In the genomic region with DNA sequence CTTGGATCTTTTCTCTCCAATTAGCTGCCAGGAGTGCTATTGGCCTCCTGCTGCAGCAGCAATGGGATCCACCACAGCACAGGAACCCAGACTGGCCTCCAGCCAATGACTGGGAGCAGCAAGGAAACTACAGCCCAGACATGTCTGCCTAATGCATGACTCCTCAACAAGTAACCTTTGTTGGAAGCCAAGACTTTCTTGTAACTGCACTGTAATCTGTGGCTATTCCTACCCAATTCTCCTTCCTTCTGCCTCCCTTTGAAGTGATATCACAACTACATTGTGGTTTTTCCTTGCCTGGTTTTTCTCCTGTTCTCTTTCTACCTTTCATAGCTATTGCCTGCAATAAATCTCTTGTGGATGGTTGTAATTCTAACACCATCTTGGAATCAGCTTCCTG, we compare ENCODE assay signal across 20 cellular contexts. TPM values are rescaled to one million over a fixed set of nuclear protein-coding genes. Genes with fewer than 3 reads are reported as not detected.
DNase-seq lines count a peak whose midpoint lies in the region; ATAC-seq and TF ChIP-seq lines count a peak whose summit lies in the region.
"Had no signal": no experiment of that assay in that cellular context is flagged by ENCODE, and none has a peak within 500 bp of the region (broad histone marks: within the 10 kb centered on the region; RNA-seq: fewer than 3 reads in every experiment).

No MANE protein-coding gene starts in this region.

- TF ChIP-seq RAD21 in SK-N-SH (IDR thresholded peaks at IDR 0.05; ENCODE audit: low read length): no peak

- peak in 1 of 4 donors; percentile 45 for ATAC-seq in heart left ventricle
- no peak for ATAC-seq in Right ventricle myocardium superior (ENCODE audit: poor library complexity)
- ATAC-seq in HG03460 (IDR thresholded peaks at IDR 0.05; ENCODE audit: unreplicated experiment): no peak
- no peak for ATAC-seq in activated CD8-positive, alpha-beta T cell treated with anti-CD3 and anti-CD28 coated beads, Interleukin-2, amount 10 ng/mL, durations not matched to agents 7 days and 5 days
- ATAC-seq: mucosa of descending colon, T-cell had no signal

- H2AFZ ChIP-seq in SK-N-SH (ENCODE audit: low read depth): no peak overlapping the region; the same call in 1 of the 2 replicates

- H3K27ac Mint-ChIP-seq in activated CD8-positive, alpha-beta T cell treated with anti-CD3 and anti-CD28 coated beads, Interleukin-2, amount 10 ng/mL, durations not matched to agents 7 days and 5 days: no peak overlapping the region
- H3K27ac Mint-ChIP-seq: activated naive CD8-positive, alpha-beta T cell; T-cell had no signal

- POLR2A ChIA-PET in SK-N-SH (lab: Yijun Ruan, JAX): no interaction called here
- POLR2A ChIA-PET in activated CD8-positive, alpha-beta T cell treated with anti-CD3 and anti-CD28 coated beads, Interleukin-2, amount 10 ng/mL, durations not matched to agents 7 days and 5 days (lab: Charles Lee): no interaction called here

- H3K4me2 ChIP-seq in SK-N-SH: no peak overlapping the region

- peaks cover 5% of the 10 kb centered on the region for H3K27me3 Mint-ChIP-seq in activated CD8-positive, alpha-beta T cell treated with anti-CD3 and anti-CD28 coated beads, Interleukin-2, amount 10 ng/mL, durations not matched to agents 7 days and 5 days (ENCODE audit: low read depth)

- H3F3A ChIP-seq in SK-N-SH (replicated peaks; ENCODE audit: insufficient read depth): peaks cover 32% of the 10 kb centered on the region

- CTCF ChIA-PET in SK-N-SH (lab: Yijun Ruan, JAX): no interaction called here
- CTCF ChIA-PET in activated CD8-positive, alpha-beta T cell treated with anti-CD3 and anti-CD28 coated beads, Interleukin-2, amount 10 ng/mL, durations not matched to agents 7 days and 5 days (lab: Charles Lee): no interaction called here

- no peak overlapping the region for H3K27ac ChIP-seq in heart left ventricle
- peak overlapping the region; percentile 12 to 60 for H3K27ac ChIP-seq in SK-N-SH (ENCODE audit: low read depth in 2 of 2, low read length in 1 of 2)
- H3K27ac ChIP-seq in testis: no peak overlapping the region
- H3K27ac ChIP-seq: colonic mucosa, esophagus squamous epithelium, thoracic aorta had no signal

- intact Hi-C loops in heart left ventricle (cut with DNase I): no loop called here
- intact Hi-C loops in Right ventricle myocardium superior (cut with DNase I): no loop called here
- intact Hi-C loops in testis (cut with DNase I; ENCODE audit: low total_unique reads): no loop called here

- no peak overlapping the region for H3K9ac ChIP-seq in SK-N-SH

- H3K4me1 ChIP-seq in heart left ventricle: no peaks in the 10 kb centered on the region
- H3K4me1 ChIP-seq in SK-N-SH (ENCODE audit: control insufficient read depth in 1 of 2, insufficient read depth in 2 of 2, low read depth in 1 of 2, low read length in 1 of 2): peaks cover 6 to 28% of the 10 kb centered on the region in 2 experiments
- H3K4me1 ChIP-seq in testis: no peaks in the 10 kb centered on the region
- H3K4me1 ChIP-seq: colonic mucosa had no signal

- H3K79me2 ChIP-seq in SK-N-SH (ENCODE audit: insufficient read depth): no peaks in the 10 kb centered on the region

- H3K4me1 Mint-ChIP-seq in activated CD8-positive, alpha-beta T cell treated with anti-CD3 and anti-CD28 coated beads, Interleukin-2, amount 10 ng/mL, durations not matched to agents 7 days and 5 days (ENCODE audit: low read depth): no peaks in the 10 kb centered on the region
- H3K4me1 Mint-ChIP-seq: T-cell had no signal

- peak in 3 of 5 donors; percentile 11 to 31 (median 18) for DNase-seq in heart left ventricle
- no peak for DNase-seq in Right ventricle myocardium superior
- no peak for DNase-seq in SK-N-SH
- peak; percentile 48 for DNase-seq in fibroblast of peridontal ligament (ENCODE audit: extremely low read depth)
- peak; percentile 17 for DNase-seq in testis
- no peak for DNase-seq in NCI-H748 (lab: John Stamatoyannopoulos, UW; ENCODE audit: unreplicated experiment)
- DNase-seq in activated CD8-positive, alpha-beta T cell treated with anti-CD3 and anti-CD28 coated beads, Interleukin-2, amount 10 ng/mL, durations not matched to agents 7 days and 5 days: no peak
- DNase-seq: ACHN; activated CD4-positive, CD25-positive, alpha-beta regulatory T cell; activated CD8-positive, alpha-beta memory T cell treated with anti-CD3 and anti-CD28 coated beads, Interleukin-2, amount 50 U/mL, for 4 hours; colonic mucosa; esophagus squamous epithelium; mucosa of descending colon; MV-4-11; NCI-H2227 treated with DMSO at 0.1 percent for 48 hours; OCI-M1; T-cell had no signal

- peak in 1 of 2 experiments; percentile 40; a peak in 1 of 4 replicates for TF ChIP-seq EP300 in SK-N-SH (IDR thresholded peaks at IDR 0.05; ENCODE audit: borderline replicate concordance in 1 of 2, low read depth in 1 of 2, low read length in 1 of 2)

- no peaks in the 10 kb centered on the region for H3K27me3 ChIP-seq in heart left ventricle
- H3K27me3 ChIP-seq in SK-N-SH (ENCODE audit: insufficient read depth): no peaks in the 10 kb centered on the region
- no peaks in the 10 kb centered on the region for H3K27me3 ChIP-seq in testis
- H3K27me3 ChIP-seq: colonic mucosa had no signal

- H3K9me3 ChIP-seq in heart left ventricle: no peaks in the 10 kb centered on the region
- no peaks in the 10 kb centered on the region for H3K9me3 ChIP-seq in SK-N-SH
- H3K9me3 ChIP-seq in testis: no peaks in the 10 kb centered on the region
- H3K9me3 ChIP-seq: colonic mucosa, esophagus squamous epithelium, mucosa of descending colon, thoracic aorta had no signal

- no peaks in the 10 kb centered on the region for H3K36me3 Mint-ChIP-seq in activated CD8-positive, alpha-beta T cell treated with anti-CD3 and anti-CD28 coated beads, Interleukin-2, amount 10 ng/mL, durations not matched to agents 7 days and 5 days (ENCODE audit: low read depth)
- H3K36me3 Mint-ChIP-seq: activated naive CD8-positive, alpha-beta T cell; T-cell had no signal

- H3K9me3 Mint-ChIP-seq in activated CD8-positive, alpha-beta T cell treated with anti-CD3 and anti-CD28 coated beads, Interleukin-2, amount 10 ng/mL, durations not matched to agents 7 days and 5 days (ENCODE audit: insufficient read depth): no peaks in the 10 kb centered on the region
- H3K9me3 Mint-ChIP-seq: T-cell had no signal

- TF ChIP-seq CTCF in heart left ventricle (IDR thresholded peaks at IDR 0.05) (no peak), SK-N-SH (IDR thresholded peaks at IDR 0.05) (no peak), testis (IDR thresholded peaks at IDR 0.05) (no peak)

- no peaks in the 10 kb centered on the region for H4K20me1 ChIP-seq in SK-N-SH (ENCODE audit: insufficient read depth)

- H3K4me3 ChIP-seq in heart left ventricle: no peak overlapping the region
- H3K4me3 ChIP-seq in SK-N-SH (ENCODE audit: low read depth in 2 of 2, low read length in 1 of 2): no peak overlapping the region
- H3K4me3 ChIP-seq in testis: no peak overlapping the region
- H3K4me3 ChIP-seq: colonic mucosa, esophagus squamous epithelium, mucosa of descending colon, thoracic aorta had no signal

- no peaks in the 10 kb centered on the region for H3K9me2 ChIP-seq in SK-N-SH

- H3K4me3 Mint-ChIP-seq in activated CD8-positive, alpha-beta T cell treated with anti-CD3 and anti-CD28 coated beads, Interleukin-2, amount 10 ng/mL, durations not matched to agents 7 days and 5 days: no peak overlapping the region
- H3K4me3 Mint-ChIP-seq: activated naive CD8-positive, alpha-beta T cell; T-cell had no signal

- TF ChIP-seq POLR2A in heart left ventricle (IDR thresholded peaks at IDR 0.05): no peak
- no peak for TF ChIP-seq POLR2A in testis (IDR thresholded peaks at IDR 0.05)

- H3K36me3 ChIP-seq in heart left ventricle: no peaks in the 10 kb centered on the region
- H3K36me3 ChIP-seq in SK-N-SH (replicated peaks in 1 of 2; ENCODE audit: control insufficient read depth in 1 of 2, insufficient read depth in 2 of 2, low read length in 1 of 2): no peaks in the 10 kb centered on the region
- H3K36me3 ChIP-seq in testis (ENCODE audit: low read depth, missing control alignments): no peaks in the 10 kb centered on the region
- H3K36me3 ChIP-seq: colonic mucosa, esophagus squamous epithelium, thoracic aorta had no signal

TF ChIP-seq in SK-N-SH, 30 proteins besides CTCF, POLR2A, EP300 and RAD21 (continues in another document):
- TF ChIP-seq JUND (IDR thresholded peaks at IDR 0.05) (peak; percentile 32; the same call in 1 of the 2 replicates), NFIC (IDR thresholded peaks at IDR 0.05; ENCODE audit: borderline replicate concordance) (peak; percentile 85), CHD2 (IDR thresholded peaks at IDR 0.05; ENCODE audit: low read length, partially characterized antibody) (no peak), TEAD4 (IDR thresholded peaks at IDR 0.05; ENCODE audit: borderline replicate concordance, insufficient read depth) (no peak), YY1 (IDR thresholded peaks at IDR 0.05; ENCODE audit: low read depth) (0 out of 2 replicates have a peak, but pooled peaks have one; percentile 26), FOSL2 (IDR thresholded peaks at IDR 0.05; ENCODE audit: borderline replicate concordance, low read depth) (peak; percentile 37; the same call in 1 of the 2 replicates)
- TF ChIP-seq, protein P1, sequence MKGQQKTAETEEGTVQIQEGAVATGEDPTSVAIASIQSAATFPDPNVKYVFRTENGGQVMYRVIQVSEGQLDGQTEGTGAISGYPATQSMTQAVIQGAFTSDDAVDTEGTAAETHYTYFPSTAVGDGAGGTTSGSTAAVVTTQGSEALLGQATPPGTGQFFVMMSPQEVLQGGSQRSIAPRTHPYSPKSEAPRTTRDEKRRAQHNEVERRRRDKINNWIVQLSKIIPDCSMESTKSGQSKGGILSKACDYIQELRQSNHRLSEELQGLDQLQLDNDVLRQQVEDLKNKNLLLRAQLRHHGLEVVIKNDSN (IDR thresholded peaks at IDR 0.05; ENCODE audit: borderline replicate concordance, low read depth): no peak
- TF ChIP-seq, protein P2, sequence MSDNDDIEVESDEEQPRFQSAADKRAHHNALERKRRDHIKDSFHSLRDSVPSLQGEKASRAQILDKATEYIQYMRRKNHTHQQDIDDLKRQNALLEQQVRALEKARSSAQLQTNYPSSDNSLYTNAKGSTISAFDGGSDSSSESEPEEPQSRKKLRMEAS (IDR thresholded peaks at IDR 0.05; ENCODE audit: low read depth): 0 out of 2 replicates have a peak, but pooled peaks have one; percentile 46

RNA-seq across cellular contexts. Expression of a gene that starts 39.8 kb away (rescaled TPM):
- total RNA-seq in heart left ventricle: 10 to 100 TPM in 3 of 9 donors, 1 to 10 TPM in 6; 2.5 to 27.9 (median 5.8) TPM
- polyA plus RNA-seq in heart left ventricle: 1 to 10 TPM; 2.3 to 3.4 TPM
- total RNA-seq in Right ventricle myocardium superior: 4.0 TPM
- 12.0 and 12.9 TPM in 2 replicates for polyA plus RNA-seq in SK-N-SH (2012; rRNA removed)
- polyA plus RNA-seq in SK-N-SH (2012; cell fraction: cytosol; rRNA removed): 17.0 and 23.5 TPM in 2 replicates
- polyA plus RNA-seq in SK-N-SH (2012; cell fraction: nucleus; rRNA removed): 4.8 and 6.9 TPM in 2 replicates
- 1 to 10 TPM; 1.5 to 2.0 TPM for total RNA-seq in testis
- polyA plus RNA-seq in testis (ENCODE audit: insufficient read depth, low read depth, low replicate concordance): 6.4 TPM
- 1 to 10 TPM; 3.8 to 4.3 TPM for total RNA-seq in activated CD8-positive, alpha-beta T cell treated with anti-CD3 and anti-CD28 coated beads, Interleukin-2, amount 10 ng/mL, durations not matched to agents 7 days and 5 days

Comparison
In these comparisons a context has a peak if more than half of its experiments do, and no peak if none do; other contexts are left out.
1. DNase-seq: peak in heart left ventricle (3 of 5), fibroblast of peridontal ligament (single experiment) and testis (single experiment); none in Right ventricle myocardium superior (single experiment), SK-N-SH (single experiment), NCI-H748 (single experiment) and activated CD8-positive, alpha-beta T cell treated with anti-CD3 and anti-CD28 coated beads, Interleukin-2, amount 10 ng/mL, durations not matched to agents 7 days and 5 days (single experiment).
2. H3K27ac ChIP-seq: peak in SK-N-SH (2 of 2); none in heart left ventricle (0 of 12) and testis (0 of 2).